In the genomic region with DNA sequence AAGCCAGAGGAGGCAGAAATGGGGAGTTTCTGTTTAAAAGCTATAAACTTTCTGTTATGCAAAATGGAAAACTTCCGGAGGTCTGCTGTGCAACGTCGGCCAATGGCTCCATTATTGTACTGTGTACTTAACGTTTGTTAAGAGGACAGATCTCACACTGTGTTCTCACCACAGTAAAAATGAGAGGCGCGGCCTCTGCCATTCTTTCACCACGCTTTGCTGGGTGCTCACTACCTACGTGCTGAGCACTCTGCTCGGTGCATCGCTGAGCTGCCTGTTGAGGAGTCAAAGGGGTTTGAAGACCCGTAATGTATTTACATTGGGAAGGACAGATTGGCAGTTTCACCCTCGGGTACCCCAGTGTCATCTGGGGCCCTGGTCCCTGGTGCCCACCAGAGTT, we compare ENCODE assay signal across 23 cellular contexts.
"Had no signal": no experiment of that assay in that cellular context is flagged by ENCODE, and none has a peak within 500 bp of the region (broad histone marks: within the 10 kb centered on the region; RNA-seq: fewer than 3 reads in every experiment).

No MANE protein-coding gene starts in this region.

- H3K27ac ChIP-seq: cardiac muscle cell, KMS-11, Peyer's patch, RWPE1, SJCRH30, WERI-Rb-1 had no signal

- FAIRE-seq: astrocyte had no signal

- H3K9me3 ChIP-seq: Peyer's patch, SJCRH30, SK-N-SH had no signal

- DNase-seq: activated CD4-positive, alpha-beta T cell treated with anti-CD3 and anti-CD28 coated beads for 36 hours; activated CD4-positive, alpha-beta T cell treated with anti-CD3 and anti-CD28 coated beads, Interleukin-2, amount 50 U/mL, for 1 hour; activated CD8-positive, alpha-beta T cell treated with anti-CD3 and anti-CD28 coated beads for 36 hours; activated gamma-delta T cell; activated naive CD4-positive, alpha-beta T cell treated with anti-CD3 and anti-CD28 coated beads for 36 hours; activated T-cell treated with anti-CD3 and anti-CD28 coated beads, Interleukin-2, amount 50 U/mL, for 24 hours; amygdala; cerebellar nuclear complex; NCI-H1092; NCI-H1417 treated with DMSO at 0.1 percent for 48 hours; NCI-H1694; NCI-H2029; NCI-H526; Peyer's patch; Right ventricle myocardium superior; SJCRH30; SK-N-SH; T-helper 1 cell; WERI-Rb-1 had no signal

- H3K4me3 ChIP-seq: cardiac muscle cell, Peyer's patch, SJCRH30 had no signal

- H3K36me3 ChIP-seq: cardiac muscle cell, Peyer's patch, SJCRH30, WERI-Rb-1 had no signal

- H3K9ac ChIP-seq: KMS-11, SK-N-SH had no signal

- H3K4me1 ChIP-seq: Peyer's patch, SJCRH30 had no signal
